ENCODE assay signal across 1 cellular context in the genomic region with DNA sequence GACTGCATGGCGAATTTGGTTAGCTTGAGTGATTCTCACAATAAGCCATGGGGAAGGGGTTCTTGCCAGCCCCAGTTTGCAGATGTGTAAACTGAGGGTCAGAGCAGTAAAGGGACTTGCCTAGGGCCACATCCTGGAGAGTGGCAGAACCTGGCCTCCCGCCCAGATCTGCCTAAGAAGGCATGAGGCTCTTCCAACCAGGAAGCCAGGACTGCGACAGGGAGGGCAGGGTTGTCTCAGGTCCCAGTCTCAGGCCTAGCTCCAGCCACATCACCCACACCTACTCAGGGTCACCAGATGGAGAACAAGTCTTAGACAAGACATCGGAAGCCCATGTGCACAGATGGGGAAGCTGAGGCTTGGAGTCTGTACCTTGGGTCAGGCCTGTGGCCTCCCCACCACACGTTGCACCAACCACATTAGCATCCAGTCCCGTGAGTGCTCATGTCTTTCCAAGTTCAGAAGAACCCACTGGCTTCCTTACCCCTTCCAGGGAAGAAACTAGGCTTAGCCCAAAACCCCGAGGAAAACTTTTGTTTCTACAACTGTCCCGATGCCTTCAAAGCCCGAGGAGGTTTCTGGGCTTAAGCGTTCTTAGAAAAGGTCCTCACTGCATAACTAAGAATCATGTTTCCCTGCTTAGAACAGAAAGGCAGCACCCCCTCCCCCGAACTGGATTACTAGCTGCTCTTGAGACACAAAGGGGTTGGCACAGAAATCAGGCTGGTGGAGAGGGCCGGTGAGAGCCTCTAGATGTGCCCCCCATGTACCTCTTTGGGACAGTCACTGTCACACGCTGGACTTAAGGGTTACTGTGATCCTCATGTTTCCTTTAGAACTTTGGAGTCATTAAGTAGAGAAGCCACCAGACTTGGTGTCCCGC.
TF ChIP-seq lines count a peak whose summit lies in the region.

No MANE protein-coding gene starts in this region.

TF ChIP-seq in GM12878, 131 proteins besides CTCF, POLR2A, EP300 and RAD21:
- TF ChIP-seq NR2F1 (conservative IDR thresholded peaks at IDR 0.05): peak; percentile 35
- no peak for TF ChIP-seq CBX3 (IDR thresholded peaks at IDR 0.05; ENCODE audit: borderline replicate concordance, low read depth)
- TF ChIP-seq ESRRA (IDR thresholded peaks at IDR 0.05; ENCODE audit: low read length): no peak
- no peak for TF ChIP-seq ZNF274 (IDR thresholded peaks at IDR 0.05; ENCODE audit: insufficient read depth, insufficient read length)
- TF ChIP-seq SP1 (IDR thresholded peaks at IDR 0.05; ENCODE audit: low read depth, low read length): no peak
- TF ChIP-seq, protein P1, sequence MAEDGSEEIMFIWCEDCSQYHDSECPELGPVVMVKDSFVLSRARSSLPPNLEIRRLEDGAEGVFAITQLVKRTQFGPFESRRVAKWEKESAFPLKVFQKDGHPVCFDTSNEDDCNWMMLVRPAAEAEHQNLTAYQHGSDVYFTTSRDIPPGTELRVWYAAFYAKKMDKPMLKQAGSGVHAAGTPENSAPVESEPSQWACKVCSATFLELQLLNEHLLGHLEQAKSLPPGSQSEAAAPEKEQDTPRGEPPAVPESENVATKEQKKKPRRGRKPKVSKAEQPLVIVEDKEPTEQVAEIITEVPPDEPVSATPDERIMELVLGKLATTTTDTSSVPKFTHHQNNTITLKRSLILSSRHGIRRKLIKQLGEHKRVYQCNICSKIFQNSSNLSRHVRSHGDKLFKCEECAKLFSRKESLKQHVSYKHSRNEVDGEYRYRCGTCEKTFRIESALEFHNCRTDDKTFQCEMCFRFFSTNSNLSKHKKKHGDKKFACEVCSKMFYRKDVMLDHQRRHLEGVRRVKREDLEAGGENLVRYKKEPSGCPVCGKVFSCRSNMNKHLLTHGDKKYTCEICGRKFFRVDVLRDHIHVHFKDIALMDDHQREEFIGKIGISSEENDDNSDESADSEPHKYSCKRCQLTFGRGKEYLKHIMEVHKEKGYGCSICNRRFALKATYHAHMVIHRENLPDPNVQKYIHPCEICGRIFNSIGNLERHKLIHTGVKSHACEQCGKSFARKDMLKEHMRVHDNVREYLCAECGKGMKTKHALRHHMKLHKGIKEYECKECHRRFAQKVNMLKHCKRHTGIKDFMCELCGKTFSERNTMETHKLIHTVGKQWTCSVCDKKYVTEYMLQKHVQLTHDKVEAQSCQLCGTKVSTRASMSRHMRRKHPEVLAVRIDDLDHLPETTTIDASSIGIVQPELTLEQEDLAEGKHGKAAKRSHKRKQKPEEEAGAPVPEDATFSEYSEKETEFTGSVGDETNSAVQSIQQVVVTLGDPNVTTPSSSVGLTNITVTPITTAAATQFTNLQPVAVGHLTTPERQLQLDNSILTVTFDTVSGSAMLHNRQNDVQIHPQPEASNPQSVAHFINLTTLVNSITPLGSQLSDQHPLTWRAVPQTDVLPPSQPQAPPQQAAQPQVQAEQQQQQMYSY (CRISPR knock-in tag; IDR thresholded peaks at IDR 0.05): no peak
- TF ChIP-seq PAX5 (IDR thresholded peaks at IDR 0.05; ENCODE audit: borderline replicate concordance, low read depth, low read length): no peak
- TF ChIP-seq ZNF24 (IDR thresholded peaks at IDR 0.05): no peak
- TF ChIP-seq WRNIP1 (IDR thresholded peaks at IDR 0.05; ENCODE audit: borderline replicate concordance, low read depth, low read length): 0 out of 2 replicates have a peak, but pooled peaks have one; percentile 39
- no peak for TF ChIP-seq PML (IDR thresholded peaks at IDR 0.05; ENCODE audit: low read length)
- TF ChIP-seq, protein P2, sequence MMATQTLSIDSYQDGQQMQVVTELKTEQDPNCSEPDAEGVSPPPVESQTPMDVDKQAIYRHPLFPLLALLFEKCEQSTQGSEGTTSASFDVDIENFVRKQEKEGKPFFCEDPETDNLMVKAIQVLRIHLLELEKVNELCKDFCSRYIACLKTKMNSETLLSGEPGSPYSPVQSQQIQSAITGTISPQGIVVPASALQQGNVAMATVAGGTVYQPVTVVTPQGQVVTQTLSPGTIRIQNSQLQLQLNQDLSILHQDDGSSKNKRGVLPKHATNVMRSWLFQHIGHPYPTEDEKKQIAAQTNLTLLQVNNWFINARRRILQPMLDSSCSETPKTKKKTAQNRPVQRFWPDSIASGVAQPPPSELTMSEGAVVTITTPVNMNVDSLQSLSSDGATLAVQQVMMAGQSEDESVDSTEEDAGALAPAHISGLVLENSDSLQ (IDR thresholded peaks at IDR 0.05): no peak
- TF ChIP-seq, protein P3, sequence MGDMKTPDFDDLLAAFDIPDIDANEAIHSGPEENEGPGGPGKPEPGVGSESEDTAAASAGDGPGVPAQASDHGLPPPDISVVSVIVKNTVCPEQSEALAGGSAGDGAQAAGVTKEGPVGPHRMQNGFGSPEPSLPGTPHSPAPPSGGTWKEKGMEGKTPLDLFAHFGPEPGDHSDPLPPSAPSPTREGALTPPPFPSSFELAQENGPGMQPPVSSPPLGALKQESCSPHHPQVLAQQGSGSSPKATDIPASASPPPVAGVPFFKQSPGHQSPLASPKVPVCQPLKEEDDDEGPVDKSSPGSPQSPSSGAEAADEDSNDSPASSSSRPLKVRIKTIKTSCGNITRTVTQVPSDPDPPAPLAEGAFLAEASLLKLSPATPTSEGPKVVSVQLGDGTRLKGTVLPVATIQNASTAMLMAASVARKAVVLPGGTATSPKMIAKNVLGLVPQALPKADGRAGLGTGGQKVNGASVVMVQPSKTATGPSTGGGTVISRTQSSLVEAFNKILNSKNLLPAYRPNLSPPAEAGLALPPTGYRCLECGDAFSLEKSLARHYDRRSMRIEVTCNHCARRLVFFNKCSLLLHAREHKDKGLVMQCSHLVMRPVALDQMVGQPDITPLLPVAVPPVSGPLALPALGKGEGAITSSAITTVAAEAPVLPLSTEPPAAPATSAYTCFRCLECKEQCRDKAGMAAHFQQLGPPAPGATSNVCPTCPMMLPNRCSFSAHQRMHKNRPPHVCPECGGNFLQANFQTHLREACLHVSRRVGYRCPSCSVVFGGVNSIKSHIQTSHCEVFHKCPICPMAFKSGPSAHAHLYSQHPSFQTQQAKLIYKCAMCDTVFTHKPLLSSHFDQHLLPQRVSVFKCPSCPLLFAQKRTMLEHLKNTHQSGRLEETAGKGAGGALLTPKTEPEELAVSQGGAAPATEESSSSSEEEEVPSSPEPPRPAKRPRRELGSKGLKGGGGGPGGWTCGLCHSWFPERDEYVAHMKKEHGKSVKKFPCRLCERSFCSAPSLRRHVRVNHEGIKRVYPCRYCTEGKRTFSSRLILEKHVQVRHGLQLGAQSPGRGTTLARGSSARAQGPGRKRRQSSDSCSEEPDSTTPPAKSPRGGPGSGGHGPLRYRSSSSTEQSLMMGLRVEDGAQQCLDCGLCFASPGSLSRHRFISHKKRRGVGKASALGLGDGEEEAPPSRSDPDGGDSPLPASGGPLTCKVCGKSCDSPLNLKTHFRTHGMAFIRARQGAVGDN (IDR thresholded peaks at IDR 0.05): peak; percentile 56; the same call in 1 of the 2 replicates
- no peak for TF ChIP-seq SUZ12 (IDR thresholded peaks at IDR 0.05; ENCODE audit: unreplicated experiment)
- peak; percentile 76; the same call in 1 of the 2 replicates for TF ChIP-seq SMARCA5 (IDR thresholded peaks at IDR 0.05)
- no peak for TF ChIP-seq NFIC (IDR thresholded peaks at IDR 0.05; ENCODE audit: low read depth, low read length)
- TF ChIP-seq BCL11A (IDR thresholded peaks at IDR 0.05; ENCODE audit: low read depth, low read length): no peak
- peak; percentile 20; the same call in 1 of the 2 replicates for TF ChIP-seq DPF2 (IDR thresholded peaks at IDR 0.05)
- TF ChIP-seq KLF5 (IDR thresholded peaks at IDR 0.05; ENCODE audit: partially characterized antibody): no peak
- TF ChIP-seq BHLHE40 (IDR thresholded peaks at IDR 0.05; ENCODE audit: borderline replicate concordance in 1 of 2, low read depth in 2 of 2, low read length in 1 of 2): peak; percentile 71 to 85; a peak in 3 of 4 replicates
- TF ChIP-seq, protein P4, sequence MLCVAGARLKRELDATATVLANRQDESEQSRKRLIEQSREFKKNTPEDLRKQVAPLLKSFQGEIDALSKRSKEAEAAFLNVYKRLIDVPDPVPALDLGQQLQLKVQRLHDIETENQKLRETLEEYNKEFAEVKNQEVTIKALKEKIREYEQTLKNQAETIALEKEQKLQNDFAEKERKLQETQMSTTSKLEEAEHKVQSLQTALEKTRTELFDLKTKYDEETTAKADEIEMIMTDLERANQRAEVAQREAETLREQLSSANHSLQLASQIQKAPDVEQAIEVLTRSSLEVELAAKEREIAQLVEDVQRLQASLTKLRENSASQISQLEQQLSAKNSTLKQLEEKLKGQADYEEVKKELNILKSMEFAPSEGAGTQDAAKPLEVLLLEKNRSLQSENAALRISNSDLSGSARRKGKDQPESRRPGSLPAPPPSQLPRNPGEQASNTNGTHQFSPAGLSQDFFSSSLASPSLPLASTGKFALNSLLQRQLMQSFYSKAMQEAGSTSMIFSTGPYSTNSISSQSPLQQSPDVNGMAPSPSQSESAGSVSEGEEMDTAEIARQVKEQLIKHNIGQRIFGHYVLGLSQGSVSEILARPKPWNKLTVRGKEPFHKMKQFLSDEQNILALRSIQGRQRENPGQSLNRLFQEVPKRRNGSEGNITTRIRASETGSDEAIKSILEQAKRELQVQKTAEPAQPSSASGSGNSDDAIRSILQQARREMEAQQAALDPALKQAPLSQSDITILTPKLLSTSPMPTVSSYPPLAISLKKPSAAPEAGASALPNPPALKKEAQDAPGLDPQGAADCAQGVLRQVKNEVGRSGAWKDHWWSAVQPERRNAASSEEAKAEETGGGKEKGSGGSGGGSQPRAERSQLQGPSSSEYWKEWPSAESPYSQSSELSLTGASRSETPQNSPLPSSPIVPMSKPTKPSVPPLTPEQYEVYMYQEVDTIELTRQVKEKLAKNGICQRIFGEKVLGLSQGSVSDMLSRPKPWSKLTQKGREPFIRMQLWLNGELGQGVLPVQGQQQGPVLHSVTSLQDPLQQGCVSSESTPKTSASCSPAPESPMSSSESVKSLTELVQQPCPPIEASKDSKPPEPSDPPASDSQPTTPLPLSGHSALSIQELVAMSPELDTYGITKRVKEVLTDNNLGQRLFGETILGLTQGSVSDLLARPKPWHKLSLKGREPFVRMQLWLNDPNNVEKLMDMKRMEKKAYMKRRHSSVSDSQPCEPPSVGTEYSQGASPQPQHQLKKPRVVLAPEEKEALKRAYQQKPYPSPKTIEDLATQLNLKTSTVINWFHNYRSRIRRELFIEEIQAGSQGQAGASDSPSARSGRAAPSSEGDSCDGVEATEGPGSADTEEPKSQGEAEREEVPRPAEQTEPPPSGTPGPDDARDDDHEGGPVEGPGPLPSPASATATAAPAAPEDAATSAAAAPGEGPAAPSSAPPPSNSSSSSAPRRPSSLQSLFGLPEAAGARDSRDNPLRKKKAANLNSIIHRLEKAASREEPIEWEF (IDR thresholded peaks at IDR 0.05; ENCODE audit: insufficient replicate concordance, low read depth, low read length): no peak
- peak; percentile 25; the same call in 1 of the 2 replicates for TF ChIP-seq LARP7 (IDR thresholded peaks at IDR 0.05)
- peak; percentile 36; the same call in 1 of the 2 replicates for TF ChIP-seq ZNF207 (IDR thresholded peaks at IDR 0.05; ENCODE audit: borderline replicate concordance)
- TF ChIP-seq SMAD1 (IDR thresholded peaks at IDR 0.05; ENCODE audit: low read depth, partially characterized antibody): no peak
- TF ChIP-seq HDGF (IDR thresholded peaks at IDR 0.05): peak; percentile 50; the same call in 1 of the 2 replicates
- peak; percentile 15; the same call in 1 of the 3 replicates for TF ChIP-seq POU2F2 (IDR thresholded peaks at IDR 0.05; ENCODE audit: borderline replicate concordance, low read depth, low read length)
- 0 out of 2 replicates have a peak, but pooled peaks have one; percentile 30 for TF ChIP-seq RCOR1 (conservative IDR thresholded peaks at IDR 0.05; ENCODE audit: low read depth, low read length)
- TF ChIP-seq, protein P5, sequence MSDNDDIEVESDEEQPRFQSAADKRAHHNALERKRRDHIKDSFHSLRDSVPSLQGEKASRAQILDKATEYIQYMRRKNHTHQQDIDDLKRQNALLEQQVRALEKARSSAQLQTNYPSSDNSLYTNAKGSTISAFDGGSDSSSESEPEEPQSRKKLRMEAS (IDR thresholded peaks at IDR 0.05; ENCODE audit: low read depth, low read length): no peak
